Comparison of ENCODE assay signal across 9 cellular contexts in genomic region chr22:22928666-22929380, GRCh38. TPM values are rescaled to one million over a fixed set of nuclear protein-coding genes. Genes with fewer than 3 reads are reported as not detected.
DNase-seq lines count a peak whose midpoint lies in the region; ATAC-seq and TF ChIP-seq lines count a peak whose summit lies in the region.
"Had no signal": no experiment of that assay in that cellular context is flagged by ENCODE, and none has a peak within 500 bp of the region (broad histone marks: within the 10 kb centered on the region; RNA-seq: fewer than 3 reads in every experiment).

No MANE protein-coding gene starts in this region.

- peaks cover 22% of the 10 kb centered on the region for H3K4me1 ChIP-seq in hepatocyte (ENCODE audit: insufficient read depth)
- no peaks in the 10 kb centered on the region for H3K4me1 ChIP-seq in BE2C

- H3K27ac Mint-ChIP-seq in activated B cell treated with CpG ODN at 0.5 μM for 24 hours = peak overlapping the region; percentile 96

- DNase-seq in activated B cell treated with CpG ODN at 0.5 μM for 24 hours = peak; percentile 71
- DNase-seq in hepatocyte (ENCODE audit: low spot score) = peak; percentile 68
- DNase-seq in BE2C = no peak
- DNase-seq in DMS153 (lab: John Stamatoyannopoulos, UW) = no peak
- no peak for DNase-seq in NCI-H2029 treated with DMSO at 0.1 percent for 48 hours (lab: John Stamatoyannopoulos, UW)

- ATAC-seq in GM21360 (IDR thresholded peaks at IDR 0.05; ENCODE audit: unreplicated experiment) (peak; percentile 80), HG03520 (IDR thresholded peaks at IDR 0.05; ENCODE audit: unreplicated experiment) (peak; percentile 77), activated B cell treated with CpG ODN at 0.5 μM for 24 hours (ENCODE audit: low read depth) (peak; percentile 91)

- no peaks in the 10 kb centered on the region for H4K20me1 ChIP-seq in hepatocyte (ENCODE audit: insufficient read depth, poor library complexity, severe bottlenecking)

- 81% methylated on average over 11 of the region's 11 CpGs for WGBS in hepatocyte (ENCODE audit: low lambda C conversion rate, missing lambda C conversion rate)

- H3K4me1 Mint-ChIP-seq in activated B cell treated with CpG ODN at 0.5 μM for 24 hours = peaks cover 100% of the 10 kb centered on the region

- peak; percentile 41 for TF ChIP-seq POLR2A in GM10847 (IDR thresholded peaks at IDR 0.05; ENCODE audit: extremely low read depth, insufficient read length)

- H3K27me3 ChIP-seq in hepatocyte (no peaks in the 10 kb centered on the region), BE2C (no peaks in the 10 kb centered on the region; the same call in 1 of the 2 replicates)

- H3K9me3 ChIP-seq in hepatocyte (ENCODE audit: low read depth) = no peaks in the 10 kb centered on the region
- H3K9me3 ChIP-seq in BE2C = no peaks in the 10 kb centered on the region

- no peaks in the 10 kb centered on the region for H3K36me3 ChIP-seq in hepatocyte (replicated peaks; ENCODE audit: insufficient read depth, low read depth)
- H3K36me3 ChIP-seq in BE2C = no peaks in the 10 kb centered on the region

- no peak overlapping the region for H3K27ac ChIP-seq in hepatocyte

- H3K4me3 ChIP-seq in hepatocyte (no peak overlapping the region), BE2C (ENCODE audit: low read depth, low read length) (no peak overlapping the region)

- H3K27me3 Mint-ChIP-seq in activated B cell treated with CpG ODN at 0.5 μM for 24 hours = no peaks in the 10 kb centered on the region

- no peak for TF ChIP-seq CTCF in activated B cell treated with CpG ODN at 0.5 μM for 24 hours (IDR thresholded peaks at IDR 0.05)
- no peak for TF ChIP-seq CTCF in hepatocyte (IDR thresholded peaks at IDR 0.05; ENCODE audit: poor library complexity)
- TF ChIP-seq CTCF in BE2C (IDR thresholded peaks at IDR 0.05; ENCODE audit: low read depth, low read length) = no peak

- H3K9me3 Mint-ChIP-seq in activated B cell treated with CpG ODN at 0.5 μM for 24 hours = no peaks in the 10 kb centered on the region

- no peaks in the 10 kb centered on the region for H3K9me2 ChIP-seq in hepatocyte (replicated peaks; ENCODE audit: insufficient read depth)

- POLR2A ChIA-PET in activated B cell treated with CpG ODN at 0.5 μM for 24 hours (lab: Charles Lee) = interaction anchor here (0.5 to 18.5 kb wide), 18 partner anchors 11 to 823 kb away, joined by 3 to 701 read pairs (median 7); partner anchors contain the start of gene IGLL5

- intact Hi-C loops in activated B cell treated with CpG ODN at 0.5 μM for 24 hours (cut with micrococcal nuclease) = loop anchor here (1.0 kb wide), 3 partner anchors 13 to 26 kb away; no protein-coding TSS in a partner anchor

- CTCF ChIA-PET in activated B cell treated with CpG ODN at 0.5 μM for 24 hours (lab: Charles Lee) = interaction anchor here (0.9 to 17.9 kb wide), 10 partner anchors 9 to 118 kb away, joined by 3 to 365 read pairs (median 4); partner anchors contain the start of gene IGLL5

- H3K4me3 Mint-ChIP-seq in activated B cell treated with CpG ODN at 0.5 μM for 24 hours = peak overlapping the region; percentile 56

- H2AFZ ChIP-seq in hepatocyte = no peak overlapping the region

- no peaks in the 10 kb centered on the region for H3K79me2 ChIP-seq in hepatocyte

- no peak overlapping the region for H3K4me2 ChIP-seq in hepatocyte

- no peaks in the 10 kb centered on the region for H3K36me3 Mint-ChIP-seq in activated B cell treated with CpG ODN at 0.5 μM for 24 hours (ENCODE audit: low read depth)

RNA-seq across cellular contexts. Expression of gene IGLL5, which starts 41.2 kb away (rescaled TPM):
- total RNA-seq in activated B cell treated with CpG ODN at 0.5 μM for 24 hours = 189 and 195 TPM in 2 replicates
- not detected in 2 replicates for total RNA-seq in hepatocyte
- not detected in 2 replicates for polyA plus RNA-seq in hepatocyte
- not detected for polyA plus RNA-seq in BE2C (2012; ENCODE audit: insufficient read depth, insufficient read length, low read depth)
- total RNA-seq: lung microvascular endothelial cell had no signal

Comparison
In these comparisons a context has a peak if more than half of its experiments do, and no peak if none do; other contexts are left out.
1. DNase-seq: peak in activated B cell treated with CpG ODN at 0.5 μM for 24 hours (single experiment) and hepatocyte (single experiment); none in BE2C (single experiment), DMS153 (single experiment) and NCI-H2029 treated with DMSO at 0.1 percent for 48 hours (single experiment).
2. RNA of gene IGLL5, which starts 41.2 kb away (total RNA-seq): 189 to 195 TPM in activated B cell treated with CpG ODN at 0.5 μM for 24 hours; not detected in hepatocyte; every median in the first group is over 100 times any median in the second.
3. Peak in every context shown above with its lines, with median percentiles within 50 percentile points of each other: ATAC-seq.